Comparison of ENCODE assay signal across 1 cellular context in genomic region chr6:157667211-157668033, GRCh38.
A peak's percentile ranks its signal among the peaks of the same experiment; 100 is the strongest.
TF ChIP-seq lines count a peak whose summit lies in the region.

No MANE protein-coding gene starts in this region.

TF ChIP-seq in HepG2, 621 proteins besides CTCF, POLR2A, EP300 and RAD21 (continued from another document):
- TF ChIP-seq, protein P1, sequence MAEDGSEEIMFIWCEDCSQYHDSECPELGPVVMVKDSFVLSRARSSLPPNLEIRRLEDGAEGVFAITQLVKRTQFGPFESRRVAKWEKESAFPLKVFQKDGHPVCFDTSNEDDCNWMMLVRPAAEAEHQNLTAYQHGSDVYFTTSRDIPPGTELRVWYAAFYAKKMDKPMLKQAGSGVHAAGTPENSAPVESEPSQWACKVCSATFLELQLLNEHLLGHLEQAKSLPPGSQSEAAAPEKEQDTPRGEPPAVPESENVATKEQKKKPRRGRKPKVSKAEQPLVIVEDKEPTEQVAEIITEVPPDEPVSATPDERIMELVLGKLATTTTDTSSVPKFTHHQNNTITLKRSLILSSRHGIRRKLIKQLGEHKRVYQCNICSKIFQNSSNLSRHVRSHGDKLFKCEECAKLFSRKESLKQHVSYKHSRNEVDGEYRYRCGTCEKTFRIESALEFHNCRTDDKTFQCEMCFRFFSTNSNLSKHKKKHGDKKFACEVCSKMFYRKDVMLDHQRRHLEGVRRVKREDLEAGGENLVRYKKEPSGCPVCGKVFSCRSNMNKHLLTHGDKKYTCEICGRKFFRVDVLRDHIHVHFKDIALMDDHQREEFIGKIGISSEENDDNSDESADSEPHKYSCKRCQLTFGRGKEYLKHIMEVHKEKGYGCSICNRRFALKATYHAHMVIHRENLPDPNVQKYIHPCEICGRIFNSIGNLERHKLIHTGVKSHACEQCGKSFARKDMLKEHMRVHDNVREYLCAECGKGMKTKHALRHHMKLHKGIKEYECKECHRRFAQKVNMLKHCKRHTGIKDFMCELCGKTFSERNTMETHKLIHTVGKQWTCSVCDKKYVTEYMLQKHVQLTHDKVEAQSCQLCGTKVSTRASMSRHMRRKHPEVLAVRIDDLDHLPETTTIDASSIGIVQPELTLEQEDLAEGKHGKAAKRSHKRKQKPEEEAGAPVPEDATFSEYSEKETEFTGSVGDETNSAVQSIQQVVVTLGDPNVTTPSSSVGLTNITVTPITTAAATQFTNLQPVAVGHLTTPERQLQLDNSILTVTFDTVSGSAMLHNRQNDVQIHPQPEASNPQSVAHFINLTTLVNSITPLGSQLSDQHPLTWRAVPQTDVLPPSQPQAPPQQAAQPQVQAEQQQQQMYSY (CRISPR knock-in tag; IDR thresholded peaks at IDR 0.05), result no peak
- peak; percentile 52; the same call in 1 of the 2 replicates for TF ChIP-seq HOMEZ (CRISPR knock-in tag; IDR thresholded peaks at IDR 0.05; ENCODE audit: low read depth)
- peak; percentile 67; the same call in 1 of the 2 replicates for TF ChIP-seq ZNF775 (CRISPR knock-in tag; IDR thresholded peaks at IDR 0.05; ENCODE audit: borderline replicate concordance)
- TF ChIP-seq THRA (CRISPR knock-in tag; IDR thresholded peaks at IDR 0.05; ENCODE audit: borderline replicate concordance), result 0 out of 2 replicates have a peak, but pooled peaks have one; percentile 17
- TF ChIP-seq, protein P2, sequence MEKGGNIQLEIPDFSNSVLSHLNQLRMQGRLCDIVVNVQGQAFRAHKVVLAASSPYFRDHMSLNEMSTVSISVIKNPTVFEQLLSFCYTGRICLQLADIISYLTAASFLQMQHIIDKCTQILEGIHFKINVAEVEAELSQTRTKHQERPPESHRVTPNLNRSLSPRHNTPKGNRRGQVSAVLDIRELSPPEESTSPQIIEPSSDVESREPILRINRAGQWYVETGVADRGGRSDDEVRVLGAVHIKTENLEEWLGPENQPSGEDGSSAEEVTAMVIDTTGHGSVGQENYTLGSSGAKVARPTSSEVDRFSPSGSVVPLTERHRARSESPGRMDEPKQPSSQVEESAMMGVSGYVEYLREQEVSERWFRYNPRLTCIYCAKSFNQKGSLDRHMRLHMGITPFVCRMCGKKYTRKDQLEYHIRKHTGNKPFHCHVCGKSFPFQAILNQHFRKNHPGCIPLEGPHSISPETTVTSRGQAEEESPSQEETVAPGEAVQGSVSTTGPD (CRISPR knock-in tag; IDR thresholded peaks at IDR 0.05), result no peak
- no peak for TF ChIP-seq NFE2 (CRISPR knock-in tag; IDR thresholded peaks at IDR 0.05)
- no peak for TF ChIP-seq HOXA9 (CRISPR knock-in tag; IDR thresholded peaks at IDR 0.05; ENCODE audit: borderline replicate concordance)
- peak in 1 of 2 experiments; percentile 51; a peak in 1 of 4 replicates for TF ChIP-seq KLF16 (CRISPR knock-in tag; IDR thresholded peaks at IDR 0.05)
